Comparison of ENCODE assay signal across 17 cellular contexts in genomic region chr15:89664441-89664840, GRCh38.
DNase-seq lines count a peak whose midpoint lies in the region; ATAC-seq lines count a peak whose summit lies in the region.
"Had no signal": no experiment of that assay in that cellular context is flagged by ENCODE, and none has a peak within 500 bp of the region (broad histone marks: within the 10 kb centered on the region; RNA-seq: fewer than 3 reads in every experiment).

No MANE protein-coding gene starts in this region.

- H3K4me1 ChIP-seq in BLaER1 treated with 17β-estradiol and CSF1 and Interleukin-3, amounts not matched to agents 10 nM and 100 nM, result peaks cover 24 to 31% (median 28%) of the 10 kb centered on the region in 10 experiments
- peaks cover 4% of the 10 kb centered on the region; the same call in 1 of the 2 replicates for H3K4me1 ChIP-seq in HAP-1

- in situ Hi-C loops in ACHN (cut with HindIII; ENCODE audit: low pct_ligation_motif_present, low pct_unique_long_range_greater_than_20kb, low sequenced_read_pairs) (no loop called here), HAP-1 (cut with MboI; ENCODE audit: low sequenced_read_pairs) (no loop called here)

- peaks cover 20 to 42% (median 38%) of the 10 kb centered on the region in 11 experiments for H3K27me3 ChIP-seq in BLaER1 treated with 17β-estradiol and CSF1 and Interleukin-3, amounts not matched to agents 10 nM and 100 nM
- H3K27me3 ChIP-seq in HAP-1 (ENCODE audit: low read depth), result no peaks in the 10 kb centered on the region
- H3K27me3 ChIP-seq: uterus had no signal

- H3K36me3 Mint-ChIP-seq in memory B cell, result no peaks in the 10 kb centered on the region

- no peak overlapping the region for H3K9ac ChIP-seq in BLaER1 treated with 17β-estradiol and CSF1 and Interleukin-3, amounts not matched to agents 10 nM and 100 nM

- DNase-seq in DMS79 treated with DMSO at 0.1 percent for 48 hours (lab: John Stamatoyannopoulos, UW), result peak; percentile 32
- peak; percentile 7 for DNase-seq in NCI-H774 (lab: John Stamatoyannopoulos, UW)
- no peak for DNase-seq in memory B cell (ENCODE audit: low spot score in 2 of 2)
- DNase-seq in ACHN, result no peak
- no peak for DNase-seq in HAP-1 (ENCODE audit: low spot score in 2 of 2)
- no peak for DNase-seq in cerebellar cortex (ENCODE audit: low spot score)
- DNase-seq: activated T-cell treated with anti-CD3 and anti-CD28 coated beads, Interleukin-2, amount 50 U/mL, for 4 hours; aorta; hypothalamus; NCI-H2171; retina; stimulated activated CD4-positive, alpha-beta T cell treated with anti-CD3 and anti-CD28 coated beads, Interleukin-4, amount 100 ng/mL, for 1 hour; uterus had no signal

- peaks cover 19% of the 10 kb centered on the region for H3K27me3 Mint-ChIP-seq in memory B cell

- H3K27ac Mint-ChIP-seq in memory B cell, result no peak overlapping the region

- no peaks in the 10 kb centered on the region for H3K9me3 ChIP-seq in BLaER1 treated with 17β-estradiol and CSF1 and Interleukin-3, amounts not matched to agents 10 nM and 100 nM (replicated peaks in 1 of 11)
- no peaks in the 10 kb centered on the region for H3K9me3 ChIP-seq in HAP-1
- H3K9me3 ChIP-seq: uterus had no signal

- peak overlapping the region; percentile 41 for H3K4me3 Mint-ChIP-seq in memory B cell
- H3K4me3 Mint-ChIP-seq: activated T-cell treated with anti-CD3 and anti-CD28 coated beads, Interleukin-2, amount 50 U/mL, for 4 hours had no signal

- no peaks in the 10 kb centered on the region for H3K4me1 Mint-ChIP-seq in memory B cell

- peak overlapping the region in 8 of 11 experiments; percentile 85 to 97 (median 88); a peak in 9 of 22 replicates for H3K4me2 ChIP-seq in BLaER1 treated with 17β-estradiol and CSF1 and Interleukin-3, amounts not matched to agents 10 nM and 100 nM

- no peak overlapping the region for H3K4me3 ChIP-seq in BLaER1 treated with 17β-estradiol and CSF1 and Interleukin-3, amounts not matched to agents 10 nM and 100 nM
- H3K4me3 ChIP-seq in HAP-1, result no peak overlapping the region

- no peaks in the 10 kb centered on the region for H3K36me3 ChIP-seq in BLaER1 treated with 17β-estradiol and CSF1 and Interleukin-3, amounts not matched to agents 10 nM and 100 nM
- H3K36me3 ChIP-seq in HAP-1 (replicated peaks), result no peaks in the 10 kb centered on the region
- H3K36me3 ChIP-seq: uterus had no signal

- H3K9me3 Mint-ChIP-seq in memory B cell, result no peaks in the 10 kb centered on the region
- H3K9me3 Mint-ChIP-seq: activated T-cell treated with anti-CD3 and anti-CD28 coated beads, Interleukin-2, amount 50 U/mL, for 4 hours had no signal

- no peak for ATAC-seq in memory B cell (ENCODE audit: low read depth)
- ATAC-seq in GM21447 (IDR thresholded peaks at IDR 0.05; ENCODE audit: unreplicated experiment), result no peak
- ATAC-seq: activated CD4-positive, CD25-positive, alpha-beta regulatory T cell treated with anti-CD3 and anti-CD28 coated beads, Interleukin-2, amount 50 U/mL, for 24 hours; activated T-cell treated with anti-CD3 and anti-CD28 coated beads, Interleukin-2, amount 50 U/mL, for 4 hours; left lobe of liver had no signal

- peaks cover 0 to 4% (median 0%) of the 10 kb centered on the region in 11 experiments; a peak in 1 of 22 replicates for H4K20me1 ChIP-seq in BLaER1 treated with 17β-estradiol and CSF1 and Interleukin-3, amounts not matched to agents 10 nM and 100 nM

- H3K27ac ChIP-seq in BLaER1 treated with 17β-estradiol and CSF1 and Interleukin-3, amounts not matched to agents 10 nM and 100 nM, result no peak overlapping the region

Comparison
In these comparisons a context has a peak if more than half of its experiments do, and no peak if none do; other contexts are left out.
1. DNase-seq: peak in DMS79 treated with DMSO at 0.1 percent for 48 hours (single experiment) and NCI-H774 (single experiment); none in memory B cell (0 of 2), ACHN (single experiment), HAP-1 (0 of 2) and cerebellar cortex (single experiment).